In genomic region chr10:62817763-62818425, GRCh38 we compare ENCODE assay signal across 8 cellular contexts. TPM values are rescaled to one million over a fixed set of nuclear protein-coding genes. Genes with fewer than 3 reads are reported as not detected.
DNase-seq lines count a peak whose midpoint lies in the region; ATAC-seq, FAIRE-seq and TF ChIP-seq lines count a peak whose summit lies in the region.

No MANE protein-coding gene starts in this region.

- TF ChIP-seq CTCF in Calu3 (IDR thresholded peaks at IDR 0.05; ENCODE audit: unreplicated experiment) (peak; percentile 93), RWPE1 (conservative IDR thresholded peaks at IDR 0.05; ENCODE audit: low read depth) (peak; percentile 81), pancreas (IDR thresholded peaks at IDR 0.05) (peak; percentile 68 to 86 (median 75))

- 0 to 1% methylated on average over 40 to 51 of the region's 51 CpGs for WGBS in pancreas, 2 donors
- 0 to 1% methylated on average over 35 to 51 of the region's 51 CpGs for WGBS in aorta, 2 donors

- CTCF ChIA-PET in Calu3 (lab: Charles Lee) (interaction anchor here (0.6 to 4.4 kb wide), 16 partner anchors 12 to 789 kb away, joined by 3 to 54 read pairs (median 6); partner anchors contain the start of gene ADO), RWPE1 (lab: Yijun Ruan, JAX) (interaction anchor here (0.6 to 2.1 kb wide), 12 partner anchors 13 to 779 kb away, joined by 3 to 9 read pairs (median 3); no protein-coding TSS in a partner anchor)

- BruUV-seq in Calu3 (replicated peaks; lab: Mats Ljungman, UMichigan) = no TSS peak

- ATAC-seq in GM19463 (IDR thresholded peaks at IDR 0.05; ENCODE audit: unreplicated experiment) (peak; percentile 31), HG03558 (IDR thresholded peaks at IDR 0.05; ENCODE audit: extremely low read depth, unreplicated experiment) (peak; percentile 19), Right ventricle myocardium superior (ENCODE audit: poor library complexity) (peak; percentile 83), pancreas (peak; percentile 64 to 85 (median 78)), aorta (ENCODE audit: low FRiP score) (peak; percentile 83)

- H3K27me3 Mint-ChIP-seq in Calu3 (ENCODE audit: unreplicated experiment) = peaks cover 70% of the 10 kb centered on the region
- H3K27me3 Mint-ChIP-seq in activated naive CD8-positive, alpha-beta T cell treated with anti-CD3 and anti-CD28 coated beads for 36 hours = peaks cover 30% of the 10 kb centered on the region

- H3K4me3 ChIP-seq in pancreas = peak overlapping the region; percentile 69 to 93 (median 83)
- peak overlapping the region; percentile 37 to 51 for H3K4me3 ChIP-seq in aorta (ENCODE audit: low read length in 2 of 2)

- DNase-seq in Calu3 (peak; percentile 83), RWPE1 (ENCODE audit: low spot score) (peak; percentile 59), Right ventricle myocardium superior (peak; percentile 83), pancreas (peak; percentile 66 to 90 (median 76)), aorta (peak; percentile 82 to 91)
- DNase-seq in activated naive CD8-positive, alpha-beta T cell treated with anti-CD3 and anti-CD28 coated beads for 36 hours = peak; percentile 79

- no peak for FAIRE-seq in pancreas (lab: Jason Lieb, UNC)

- H3K36me3 Mint-ChIP-seq in Calu3 (ENCODE audit: insufficient read depth, unreplicated experiment) = peaks cover 27% of the 10 kb centered on the region
- peaks cover 28% of the 10 kb centered on the region for H3K36me3 Mint-ChIP-seq in activated naive CD8-positive, alpha-beta T cell treated with anti-CD3 and anti-CD28 coated beads for 36 hours

- peak overlapping the region; percentile 81 for H3K4me3 Mint-ChIP-seq in Calu3 (ENCODE audit: low read depth, unreplicated experiment)
- H3K4me3 Mint-ChIP-seq in activated naive CD8-positive, alpha-beta T cell treated with anti-CD3 and anti-CD28 coated beads for 36 hours = peak overlapping the region; percentile 89

- H3K9me3 ChIP-seq in pancreas = no peaks in the 10 kb centered on the region
- no peaks in the 10 kb centered on the region for H3K9me3 ChIP-seq in aorta (ENCODE audit: control insufficient read depth, low read length)

- no peaks in the 10 kb centered on the region for H3K9me3 Mint-ChIP-seq in Calu3 (ENCODE audit: low read depth, unreplicated experiment)
- H3K9me3 Mint-ChIP-seq in activated naive CD8-positive, alpha-beta T cell treated with anti-CD3 and anti-CD28 coated beads for 36 hours = no peaks in the 10 kb centered on the region

- peak overlapping the region; percentile 56 for H3K27ac Mint-ChIP-seq in Calu3 (ENCODE audit: unreplicated experiment)
- H3K27ac Mint-ChIP-seq in activated naive CD8-positive, alpha-beta T cell treated with anti-CD3 and anti-CD28 coated beads for 36 hours = peak overlapping the region; percentile 97

- POLR2A ChIA-PET in RWPE1 (lab: Yijun Ruan, JAX; ENCODE audit: low non-redundant PET) = no interaction called here

- H3K27ac ChIP-seq in RWPE1 (peak overlapping the region; percentile 68), pancreas (peak overlapping the region in 3 of 4 donors; percentile 88 to 94 (median 90)), aorta (ENCODE audit: low read depth in 1 of 2, low read length in 2 of 2) (no peak overlapping the region)

- H3K36me3 ChIP-seq in pancreas (no peaks in the 10 kb centered on the region), aorta (ENCODE audit: control insufficient read depth in 1 of 2, insufficient read depth in 2 of 2, low read length in 1 of 2) (no peaks in the 10 kb centered on the region)

- intact Hi-C loops in Calu3 (cut with micrococcal nuclease; ENCODE audit: unreplicated experiment) (loop anchor here (1.0 to 10.0 kb wide), 7 partner anchors 207 to 563 kb away; no protein-coding TSS in a partner anchor), Right ventricle myocardium superior (cut with DNase I) (loop anchor here (5.0 to 10.0 kb wide), 3 partner anchors 83 to 327 kb away; no protein-coding TSS in a partner anchor), pancreas (cut with DNase I) (loop anchor here in 1 of 3 donors (10.0 kb wide), 1 partner anchor 223 kb away; no protein-coding TSS in a partner anchor), aorta (cut with DNase I) (loop anchor here (5.0 to 10.0 kb wide), 6 partner anchors 317 to 907 kb away; partner anchors contain the start of gene NRBF2 (in 1 of the 2))

- H3K4me1 ChIP-seq in pancreas (peaks cover 14 to 21% (median 18%) of the 10 kb centered on the region in 3 donors), aorta (ENCODE audit: control insufficient read depth in 1 of 2, insufficient read depth in 2 of 2, low read length in 2 of 2) (no peaks in the 10 kb centered on the region)

- H3K27me3 ChIP-seq in pancreas (peaks cover 0 to 30% (median 6%) of the 10 kb centered on the region in 4 donors), aorta (ENCODE audit: control insufficient read depth in 1 of 2, insufficient read depth in 2 of 2, low read length in 1 of 2) (no peaks in the 10 kb centered on the region)

- H3K4me1 Mint-ChIP-seq in Calu3 (ENCODE audit: low read depth, unreplicated experiment) = peaks cover 10% of the 10 kb centered on the region
- H3K4me1 Mint-ChIP-seq in activated naive CD8-positive, alpha-beta T cell treated with anti-CD3 and anti-CD28 coated beads for 36 hours = peaks cover 21% of the 10 kb centered on the region

RNA-seq across cellular contexts. Expression of gene EGR2, which starts 1.7 kb away (rescaled TPM):
- 0.68 and 1.1 TPM in 2 replicates for total RNA-seq in Calu3 (2022)
- total RNA-seq in activated naive CD8-positive, alpha-beta T cell treated with anti-CD3 and anti-CD28 coated beads for 36 hours = 10 to 100 TPM; 52.1 to 53.2 TPM
- 0.19 TPM for total RNA-seq in Right ventricle myocardium superior
- 1 to 10 TPM in 3 of 6 donors, under 1 TPM in 3; 0.42 to 2.7 (median 1.2) TPM for total RNA-seq in pancreas
- under 1 TPM; 0.61 to 0.68 TPM for polyA plus RNA-seq in pancreas
- total RNA-seq in aorta = 10 to 100 TPM; 11.4 to 23.0 TPM
- 1 to 10 TPM; 1.1 to 1.3 TPM for polyA plus RNA-seq in aorta

RNA-seq across cellular contexts. Expression of gene ADO, which starts 13.4 kb away (rescaled TPM):
- 32.3 and 35.0 TPM in 2 replicates for total RNA-seq in Calu3 (2022)
- total RNA-seq in activated naive CD8-positive, alpha-beta T cell treated with anti-CD3 and anti-CD28 coated beads for 36 hours = 10 to 100 TPM; 22.5 to 23.3 TPM
- 16.0 TPM for total RNA-seq in Right ventricle myocardium superior
- total RNA-seq in pancreas = 1 to 10 TPM; 3.7 to 9.6 (median 5.7) TPM
- 1 to 10 TPM; 2.4 to 5.5 TPM for polyA plus RNA-seq in pancreas
- 10 to 100 TPM; 13.2 to 15.3 TPM for total RNA-seq in aorta
- 1 to 10 TPM; 7.5 to 9.1 TPM for polyA plus RNA-seq in aorta

Comparison
In these comparisons a context has a peak if more than half of its experiments do, and no peak if none do; other contexts are left out.
1. ATAC-seq: peak in every context shown above with its lines; median percentile 83 in Right ventricle myocardium superior; 83 in aorta; 78 in pancreas; 31 in GM19463; 19 in HG03558.
2. H3K27ac ChIP-seq: peak in RWPE1 (single experiment) and pancreas (3 of 4); none in aorta (0 of 2).
3. Peak in every context shown above with its lines, with median percentiles within 50 percentile points of each other: DNase-seq and CTCF ChIP-seq.